Comparison of ENCODE assay signal across 8 cellular contexts in genomic region chr11:68099474-68100405, GRCh38. TPM values are rescaled to one million over a fixed set of nuclear protein-coding genes. Genes with fewer than 3 reads are reported as not detected.
DNase-seq lines count a peak whose midpoint lies in the region; ATAC-seq and TF ChIP-seq lines count a peak whose summit lies in the region.

No MANE protein-coding gene starts in this region.

- ATAC-seq in thoracic aorta (ENCODE audit: insufficient number of reproducible peaks, low FRiP score, low read depth) (no peak), HG02798 (IDR thresholded peaks at IDR 0.05; ENCODE audit: poor library complexity, unreplicated experiment) (no peak)

- H2AFZ ChIP-seq in Karpas-422 (ENCODE audit: low read length): no peak overlapping the region

- peaks cover 18% of the 10 kb centered on the region for H3K4me1 ChIP-seq in Karpas-422 (ENCODE audit: low read length)
- peaks cover 4 to 11% of the 10 kb centered on the region in 2 donors for H3K4me1 ChIP-seq in thoracic aorta (ENCODE audit: control insufficient read depth in 1 of 2, low read depth in 2 of 2)
- no peaks in the 10 kb centered on the region for H3K4me1 ChIP-seq in tibial artery

- no peaks in the 10 kb centered on the region for H3K9me2 ChIP-seq in Karpas-422 (replicated peaks; ENCODE audit: insufficient read depth, low read length)

- H3K27me3 ChIP-seq in Karpas-422 (ENCODE audit: low read length) (no peaks in the 10 kb centered on the region), layer of hippocampus (ENCODE audit: control insufficient read depth, insufficient read depth, low read length) (no peaks in the 10 kb centered on the region), thoracic aorta (replicated peaks; ENCODE audit: insufficient read depth) (no peaks in the 10 kb centered on the region), tibial artery (no peaks in the 10 kb centered on the region)

- H3K9me3 ChIP-seq in Karpas-422 (ENCODE audit: low read length) (no peaks in the 10 kb centered on the region), thoracic aorta (no peaks in the 10 kb centered on the region), tibial artery (no peaks in the 10 kb centered on the region)

- DNase-seq in DMS153 treated with DMSO at 0.1 percent for 48 hours (lab: John Stamatoyannopoulos, UW; ENCODE audit: unreplicated experiment): peak; percentile 73
- no peak for DNase-seq in Karpas-422
- DNase-seq in activated T-cell treated with anti-CD3 and anti-CD28 coated beads for 1 hour (ENCODE audit: low read depth): peak; percentile 11
- DNase-seq in thoracic aorta (ENCODE audit: low spot score): no peak
- no peak for DNase-seq in T-helper 9 cell
- DNase-seq in tibial artery: no peak

- no peaks in the 10 kb centered on the region for H4K20me1 ChIP-seq in Karpas-422 (ENCODE audit: insufficient read depth, low read depth, low read length)

- TF ChIP-seq CTCF in thoracic aorta (IDR thresholded peaks at IDR 0.05) (no peak), tibial artery (IDR thresholded peaks at IDR 0.05) (no peak)

- H3K4me3 ChIP-seq in Karpas-422 (ENCODE audit: low read length) (no peak overlapping the region), thoracic aorta (peak overlapping the region; percentile 4), tibial artery (no peak overlapping the region)

- H3K36me3 ChIP-seq in Karpas-422 (ENCODE audit: insufficient read depth, low read length) (no peaks in the 10 kb centered on the region), thoracic aorta (no peaks in the 10 kb centered on the region), tibial artery (no peaks in the 10 kb centered on the region)

- H3K9ac ChIP-seq in Karpas-422 (ENCODE audit: low read length): 0 out of 2 replicates have a peak overlapping the region, but pooled peaks have one; percentile 7

- peak overlapping the region; percentile 67 for H3K27ac ChIP-seq in Karpas-422 (ENCODE audit: low read length)
- peak overlapping the region; percentile 4 for H3K27ac ChIP-seq in layer of hippocampus (ENCODE audit: low read depth, low read length)
- peak overlapping the region in 1 of 2 donors; percentile 21 for H3K27ac ChIP-seq in thoracic aorta
- H3K27ac ChIP-seq in tibial artery: no peak overlapping the region

- H3K79me2 ChIP-seq in Karpas-422 (ENCODE audit: low read length): peaks cover 86% of the 10 kb centered on the region

- intact Hi-C loops in tibial artery (cut with DNase I; ENCODE audit: low total_unique reads): no loop called here

- peak overlapping the region; percentile 34 for H3K4me2 ChIP-seq in Karpas-422 (ENCODE audit: low read depth, low read length, poor library complexity, severe bottlenecking)

RNA-seq across cellular contexts. Expression of gene CHKA, which starts 21.4 kb away (rescaled TPM):
- total RNA-seq in Karpas-422 (2014; rRNA removed; shearing (Covaris generic); ENCODE audit: low replicate concordance): 35.8 and 51.3 TPM in 2 replicates
- 10 to 100 TPM; 12.5 to 22.2 TPM for total RNA-seq in thoracic aorta

Comparison
In these comparisons a context has a peak if more than half of its experiments do, and no peak if none do; other contexts are left out.
1. DNase-seq: peak in DMS153 treated with DMSO at 0.1 percent for 48 hours (single experiment) and activated T-cell treated with anti-CD3 and anti-CD28 coated beads for 1 hour (single experiment); none in Karpas-422 (single experiment), thoracic aorta (single experiment), T-helper 9 cell (single experiment) and tibial artery (0 of 2).
2. H3K27ac ChIP-seq: peak in Karpas-422 (single experiment) and layer of hippocampus (single experiment); none in tibial artery (0 of 2).